ENCODE assay signal across 8 cellular contexts in genomic region chr3:184338538-184338945, GRCh38. TPM values are rescaled to one million over a fixed set of nuclear protein-coding genes. Genes with fewer than 3 reads are reported as not detected.
DNase-seq lines count a peak whose midpoint lies in the region; ATAC-seq and TF ChIP-seq lines count a peak whose summit lies in the region.

No MANE protein-coding gene starts in this region.

- no peak overlapping the region for H3K27ac Mint-ChIP-seq in activated T-helper 2 cell treated with anti-CD3 and anti-CD28 coated beads, Interferon-gamma antibody, Interleukin-2, Interleukin-4, amounts not matched to agents 10 μg/mL and 5 μg/mL and 100 μg/mL, durations not matched to agents 14 hours and 24 hours and 36 hours

- peak overlapping the region; percentile 75 to 100 (median 96) for H3K27ac ChIP-seq in heart left ventricle
- peak overlapping the region; percentile 94 to 97 for H3K27ac ChIP-seq in prostate gland

- no peaks in the 10 kb centered on the region for H3K27me3 ChIP-seq in heart left ventricle
- H3K27me3 ChIP-seq in prostate gland (replicated peaks; ENCODE audit: insufficient read depth) = no peaks in the 10 kb centered on the region

- peak in 7 of 12 donors; percentile 6 to 44 (median 30) for TF ChIP-seq CTCF in heart left ventricle (IDR thresholded peaks at IDR 0.05)
- TF ChIP-seq CTCF in prostate gland (IDR thresholded peaks at IDR 0.05) = peak in 1 of 4 experiments; percentile 26

- WGBS in heart left ventricle, 4 donors = 14 to 40% (median 21%) methylated on average over 10 to 37 of the region's 37 CpGs
- 8% methylated on average over 7 of the region's 37 CpGs for WGBS in prostate gland

- H3K9me3 Mint-ChIP-seq in activated T-helper 2 cell treated with anti-CD3 and anti-CD28 coated beads, Interferon-gamma antibody, Interleukin-2, Interleukin-4, amounts not matched to agents 10 μg/mL and 5 μg/mL and 100 μg/mL, durations not matched to agents 14 hours and 24 hours and 36 hours = no peaks in the 10 kb centered on the region

- no peaks in the 10 kb centered on the region for H3K27me3 Mint-ChIP-seq in activated T-helper 2 cell treated with anti-CD3 and anti-CD28 coated beads, Interferon-gamma antibody, Interleukin-2, Interleukin-4, amounts not matched to agents 10 μg/mL and 5 μg/mL and 100 μg/mL, durations not matched to agents 14 hours and 24 hours and 36 hours (ENCODE audit: low read depth)

- intact Hi-C loops in activated T-helper 2 cell treated with anti-CD3 and anti-CD28 coated beads, Interferon-gamma antibody, Interleukin-2, Interleukin-4, amounts not matched to agents 10 μg/mL and 5 μg/mL and 100 μg/mL, durations not matched to agents 14 hours and 24 hours and 36 hours (cut with micrococcal nuclease) = no loop called here
- intact Hi-C loops in heart left ventricle (cut with DNase I) = no loop called here
- intact Hi-C loops in prostate gland (cut with DNase I) = no loop called here

- peak; percentile 98 for DNase-seq in NCI-H146 (lab: John Stamatoyannopoulos, UW)
- no peak for DNase-seq in activated T-helper 2 cell treated with anti-CD3 and anti-CD28 coated beads, Interferon-gamma antibody, Interleukin-2, Interleukin-4, amounts not matched to agents 10 μg/mL and 5 μg/mL and 100 μg/mL, durations not matched to agents 14 hours and 24 hours and 36 hours (ENCODE audit: low spot score)
- DNase-seq in heart left ventricle = peak; percentile 88 to 92 (median 91)
- peak; percentile 56 for DNase-seq in prostate gland (ENCODE audit: low spot score)
- no peak for DNase-seq in MV-4-11 (lab: John Stamatoyannopoulos, UW)
- no peak for DNase-seq in stimulated activated CD4-positive, alpha-beta T cell treated with anti-CD3 and anti-CD28 coated beads, Interleukin-4, amount 100 ng/mL, for 1 hour
- no peak for DNase-seq in GDM1 (lab: John Stamatoyannopoulos, UW)

- peak overlapping the region; percentile 9 for H3K4me3 Mint-ChIP-seq in activated T-helper 2 cell treated with anti-CD3 and anti-CD28 coated beads, Interferon-gamma antibody, Interleukin-2, Interleukin-4, amounts not matched to agents 10 μg/mL and 5 μg/mL and 100 μg/mL, durations not matched to agents 14 hours and 24 hours and 36 hours (ENCODE audit: low read depth)

- H3K9me3 ChIP-seq in heart left ventricle (no peaks in the 10 kb centered on the region), prostate gland (no peaks in the 10 kb centered on the region)

- H3K4me3 ChIP-seq in heart left ventricle = peak overlapping the region in 11 of 12 donors; percentile 10 to 95 (median 81)
- peak overlapping the region in 1 of 2 donors; percentile 4 for H3K4me3 ChIP-seq in prostate gland

- H3K36me3 ChIP-seq in heart left ventricle (peaks cover 0 to 44% (median 40%) of the 10 kb centered on the region in 9 donors), prostate gland (peaks cover 0 to 3% of the 10 kb centered on the region in 2 donors)

- H3K4me1 Mint-ChIP-seq in activated T-helper 2 cell treated with anti-CD3 and anti-CD28 coated beads, Interferon-gamma antibody, Interleukin-2, Interleukin-4, amounts not matched to agents 10 μg/mL and 5 μg/mL and 100 μg/mL, durations not matched to agents 14 hours and 24 hours and 36 hours (ENCODE audit: low read depth) = peaks cover 39% of the 10 kb centered on the region

- ATAC-seq in heart left ventricle (peak; percentile 10 to 63 (median 48)), GM19351 (IDR thresholded peaks at IDR 0.05; ENCODE audit: unreplicated experiment) (no peak)

- TF ChIP-seq POLR2A in heart left ventricle (IDR thresholded peaks at IDR 0.05) (peak in 1 of 2 donors; percentile 44), prostate gland (IDR thresholded peaks at IDR 0.05) (peak; percentile 31)

- H3K4me1 ChIP-seq in heart left ventricle (peaks cover 11 to 48% (median 34%) of the 10 kb centered on the region in 12 donors), prostate gland (replicated peaks) (peaks cover 14% of the 10 kb centered on the region)

- peaks cover 19% of the 10 kb centered on the region for H3K36me3 Mint-ChIP-seq in activated T-helper 2 cell treated with anti-CD3 and anti-CD28 coated beads, Interferon-gamma antibody, Interleukin-2, Interleukin-4, amounts not matched to agents 10 μg/mL and 5 μg/mL and 100 μg/mL, durations not matched to agents 14 hours and 24 hours and 36 hours (ENCODE audit: low read depth)

RNA-seq across cellular contexts. Expression of gene FAM131A, which starts 1.1 kb away (rescaled TPM):
- total RNA-seq in activated T-helper 2 cell treated with anti-CD3 and anti-CD28 coated beads, Interferon-gamma antibody, Interleukin-2, Interleukin-4, amounts not matched to agents 10 μg/mL and 5 μg/mL and 100 μg/mL, durations not matched to agents 14 hours and 24 hours and 36 hours = 12.6 and 13.9 TPM in 2 replicates
- total RNA-seq in heart left ventricle (10 to 100 TPM; 21.9 to 53.2 (median 30.9) TPM), prostate gland (10 to 100 TPM; 22.0 to 71.0 TPM)
- 10 to 100 TPM; 24.1 to 36.9 TPM for polyA plus RNA-seq in heart left ventricle

RNA-seq across cellular contexts. Expression of gene CLCN2, which starts 22.9 kb away (rescaled TPM):
- total RNA-seq in activated T-helper 2 cell treated with anti-CD3 and anti-CD28 coated beads, Interferon-gamma antibody, Interleukin-2, Interleukin-4, amounts not matched to agents 10 μg/mL and 5 μg/mL and 100 μg/mL, durations not matched to agents 14 hours and 24 hours and 36 hours = 6.9 and 9.6 TPM in 2 replicates
- total RNA-seq in heart left ventricle (1 to 10 TPM; 1.3 to 3.6 (median 2.0) TPM), prostate gland (10 to 100 TPM in 1 of 2 donors, 1 to 10 TPM in 1; 4.9 to 47.5 TPM)
- polyA plus RNA-seq in heart left ventricle = 1 to 10 TPM; 1.2 to 2.7 TPM

RNA-seq across cellular contexts. Expression of gene POLR2H, which starts 23.0 kb away (rescaled TPM):
- total RNA-seq in activated T-helper 2 cell treated with anti-CD3 and anti-CD28 coated beads, Interferon-gamma antibody, Interleukin-2, Interleukin-4, amounts not matched to agents 10 μg/mL and 5 μg/mL and 100 μg/mL, durations not matched to agents 14 hours and 24 hours and 36 hours = 150 and 155 TPM in 2 replicates
- total RNA-seq in heart left ventricle = 10 to 100 TPM; 15.2 to 40.3 (median 22.1) TPM
- polyA plus RNA-seq in heart left ventricle = 10 to 100 TPM; 37.9 to 51.4 TPM
- total RNA-seq in prostate gland = 10 to 100 TPM; 62.7 to 89.2 TPM

RNA-seq across cellular contexts. Expression of gene EIF4G1, which starts 24.1 kb away (rescaled TPM):
- total RNA-seq in activated T-helper 2 cell treated with anti-CD3 and anti-CD28 coated beads, Interferon-gamma antibody, Interleukin-2, Interleukin-4, amounts not matched to agents 10 μg/mL and 5 μg/mL and 100 μg/mL, durations not matched to agents 14 hours and 24 hours and 36 hours = 624 and 628 TPM in 2 replicates
- total RNA-seq in heart left ventricle = 100 to 1,000 TPM; 211 to 406 (median 229) TPM
- polyA plus RNA-seq in heart left ventricle = 100 to 1,000 TPM; 178 to 407 TPM
- 100 to 1,000 TPM; 331 to 370 TPM for total RNA-seq in prostate gland

RNA-seq across cellular contexts. Expression of gene THPO, which starts 39.5 kb away (rescaled TPM):
- not detected in 2 replicates for total RNA-seq in activated T-helper 2 cell treated with anti-CD3 and anti-CD28 coated beads, Interferon-gamma antibody, Interleukin-2, Interleukin-4, amounts not matched to agents 10 μg/mL and 5 μg/mL and 100 μg/mL, durations not matched to agents 14 hours and 24 hours and 36 hours
- total RNA-seq in heart left ventricle (under 1 TPM in 4 of 9 donors, not detected in 5; 0.12 to 0.68 (median 0.29) TPM), prostate gland (not detected)
- polyA plus RNA-seq in heart left ventricle = under 1 TPM; 0.19 to 0.36 TPM

Comparison
In these comparisons a context has a peak if more than half of its experiments do, and no peak if none do; other contexts are left out.
1. DNase-seq: peak in NCI-H146 (single experiment), heart left ventricle (5 of 5) and prostate gland (single experiment); none in activated T-helper 2 cell treated with anti-CD3 and anti-CD28 coated beads, Interferon-gamma antibody, Interleukin-2, Interleukin-4, amounts not matched to agents 10 μg/mL and 5 μg/mL and 100 μg/mL, durations not matched to agents 14 hours and 24 hours and 36 hours (single experiment), MV-4-11 (single experiment), stimulated activated CD4-positive, alpha-beta T cell treated with anti-CD3 and anti-CD28 coated beads, Interleukin-4, amount 100 ng/mL, for 1 hour (single experiment) and GDM1 (single experiment).